Comparison of ENCODE assay signal across 1 cellular context in the genomic region with DNA sequence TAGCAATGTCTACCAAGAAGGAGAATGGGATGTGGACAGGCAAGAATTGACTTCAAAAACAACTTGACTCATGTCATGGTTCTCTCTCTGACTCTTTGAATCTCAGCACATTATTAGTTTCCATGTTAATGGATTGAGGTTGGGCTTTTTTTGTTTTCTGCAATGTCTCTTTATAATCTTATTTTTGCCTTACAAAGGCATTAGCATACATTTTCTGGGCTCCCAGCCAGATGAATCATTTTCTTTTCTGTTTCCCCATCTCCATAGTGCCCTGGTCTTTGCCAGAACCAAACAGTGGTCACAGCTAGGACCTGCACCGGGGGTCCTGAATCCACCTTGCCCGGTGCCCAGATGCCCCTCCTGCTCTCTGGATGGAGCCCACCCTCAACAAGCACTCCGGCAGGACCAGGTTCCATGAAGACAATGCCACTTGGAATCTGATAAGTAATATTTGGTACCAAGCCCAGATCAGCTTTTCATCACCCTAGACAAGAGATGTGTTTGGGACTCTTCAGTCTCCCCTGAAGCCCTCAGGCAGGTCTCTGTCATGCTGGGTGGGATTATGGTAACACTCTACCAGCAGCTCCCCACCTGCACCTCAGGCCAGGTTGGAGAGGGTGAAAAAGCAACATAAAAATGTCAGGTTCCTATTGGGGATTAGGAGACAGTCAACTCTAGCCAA.
TF ChIP-seq lines count a peak whose summit lies in the region.

No MANE protein-coding gene starts in this region.

TF ChIP-seq in GM12878, 131 proteins besides CTCF, POLR2A, EP300 and RAD21 (continued from another document):
- TF ChIP-seq, protein P1, sequence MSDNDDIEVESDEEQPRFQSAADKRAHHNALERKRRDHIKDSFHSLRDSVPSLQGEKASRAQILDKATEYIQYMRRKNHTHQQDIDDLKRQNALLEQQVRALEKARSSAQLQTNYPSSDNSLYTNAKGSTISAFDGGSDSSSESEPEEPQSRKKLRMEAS (IDR thresholded peaks at IDR 0.05; ENCODE audit: low read depth, low read length) = no peak
- TF ChIP-seq, protein P2, sequence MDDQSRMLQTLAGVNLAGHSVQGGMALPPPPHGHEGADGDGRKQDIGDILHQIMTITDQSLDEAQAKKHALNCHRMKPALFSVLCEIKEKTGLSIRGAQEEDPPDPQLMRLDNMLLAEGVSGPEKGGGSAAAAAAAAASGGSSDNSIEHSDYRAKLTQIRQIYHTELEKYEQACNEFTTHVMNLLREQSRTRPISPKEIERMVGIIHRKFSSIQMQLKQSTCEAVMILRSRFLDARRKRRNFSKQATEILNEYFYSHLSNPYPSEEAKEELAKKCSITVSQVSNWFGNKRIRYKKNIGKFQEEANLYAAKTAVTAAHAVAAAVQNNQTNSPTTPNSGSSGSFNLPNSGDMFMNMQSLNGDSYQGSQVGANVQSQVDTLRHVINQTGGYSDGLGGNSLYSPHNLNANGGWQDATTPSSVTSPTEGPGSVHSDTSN (IDR thresholded peaks at IDR 0.05; ENCODE audit: insufficient replicate concordance, low read depth, low read length) = no peak
- TF ChIP-seq IRF4 (IDR thresholded peaks at IDR 0.05; ENCODE audit: low read depth, low read length) = no peak
- no peak for TF ChIP-seq PAX8 (IDR thresholded peaks at IDR 0.05)
- TF ChIP-seq JUND (IDR thresholded peaks at IDR 0.05; ENCODE audit: low read depth, low read length) = no peak
- TF ChIP-seq SRF (IDR thresholded peaks at IDR 0.05; ENCODE audit: low read depth in 2 of 2, low read length in 2 of 2) = no peak
- no peak for TF ChIP-seq BCL11A (IDR thresholded peaks at IDR 0.05; ENCODE audit: low read depth, low read length)
- no peak for TF ChIP-seq JUNB (IDR thresholded peaks at IDR 0.05)
- TF ChIP-seq ZZZ3 (IDR thresholded peaks at IDR 0.05; ENCODE audit: control insufficient read depth, insufficient read length, low read depth) = no peak
- TF ChIP-seq, protein P3, sequence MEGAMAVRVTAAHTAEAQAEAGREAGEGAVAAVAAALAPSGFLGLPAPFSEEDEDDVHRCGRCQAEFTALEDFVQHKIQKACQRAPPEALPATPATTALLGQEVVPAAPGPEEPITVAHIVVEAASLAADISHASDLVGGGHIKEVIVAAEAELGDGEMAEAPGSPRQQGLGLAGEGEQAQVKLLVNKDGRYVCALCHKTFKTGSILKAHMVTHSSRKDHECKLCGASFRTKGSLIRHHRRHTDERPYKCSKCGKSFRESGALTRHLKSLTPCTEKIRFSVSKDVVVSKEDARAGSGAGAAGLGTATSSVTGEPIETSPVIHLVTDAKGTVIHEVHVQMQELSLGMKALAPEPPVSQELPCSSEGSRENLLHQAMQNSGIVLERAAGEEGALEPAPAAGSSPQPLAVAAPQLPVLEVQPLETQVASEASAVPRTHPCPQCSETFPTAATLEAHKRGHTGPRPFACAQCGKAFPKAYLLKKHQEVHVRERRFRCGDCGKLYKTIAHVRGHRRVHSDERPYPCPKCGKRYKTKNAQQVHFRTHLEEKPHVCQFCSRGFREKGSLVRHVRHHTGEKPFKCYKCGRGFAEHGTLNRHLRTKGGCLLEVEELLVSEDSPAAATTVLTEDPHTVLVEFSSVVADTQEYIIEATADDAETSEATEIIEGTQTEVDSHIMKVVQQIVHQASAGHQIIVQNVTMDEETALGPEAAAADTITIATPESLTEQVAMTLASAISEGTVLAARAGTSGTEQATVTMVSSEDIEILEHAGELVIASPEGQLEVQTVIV (IDR thresholded peaks at IDR 0.05; ENCODE audit: borderline replicate concordance, partially characterized antibody) = no peak
- TF ChIP-seq ZSCAN29 (IDR thresholded peaks at IDR 0.05) = no peak
- no peak for TF ChIP-seq CHD4 (IDR thresholded peaks at IDR 0.05)
- no peak for TF ChIP-seq TCF7 (IDR thresholded peaks at IDR 0.05; ENCODE audit: borderline replicate concordance)
- no peak for TF ChIP-seq ZNF207 (IDR thresholded peaks at IDR 0.05; ENCODE audit: borderline replicate concordance)
